In the genomic region with DNA sequence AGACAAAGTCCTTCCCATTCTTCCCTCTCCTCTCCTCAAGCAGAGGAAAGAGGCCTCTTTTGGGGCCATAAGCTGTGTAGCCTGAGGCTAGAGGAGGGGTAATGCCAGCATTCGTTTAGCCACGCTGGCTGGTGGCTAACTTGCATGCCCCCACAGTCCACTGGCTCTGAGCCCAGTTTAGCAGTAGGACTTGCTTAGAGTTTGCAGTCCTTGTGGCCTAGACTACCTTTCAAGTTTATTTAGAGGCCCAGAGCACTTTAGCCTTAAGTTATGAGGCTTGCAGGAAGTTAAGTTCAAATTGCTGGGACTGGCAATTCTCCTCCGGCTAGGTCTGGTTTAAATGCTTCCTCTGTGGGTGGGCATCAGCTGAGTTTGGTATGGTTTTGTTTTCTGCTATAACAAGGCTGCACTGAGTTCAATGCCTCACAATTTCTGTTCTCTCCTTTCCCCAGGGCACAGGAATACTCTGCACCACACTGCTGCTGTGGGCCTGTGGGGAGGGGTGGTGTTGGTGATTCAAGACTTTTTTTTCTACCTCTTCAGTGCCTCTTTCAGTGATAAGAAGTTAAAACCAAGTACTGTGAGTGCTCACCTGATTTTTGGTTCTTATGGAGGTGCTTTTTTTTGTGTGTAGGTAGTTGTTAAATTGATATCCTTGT, we compare ENCODE assay signal across 17 cellular contexts.
DNase-seq lines count a peak whose midpoint lies in the region; ATAC-seq, FAIRE-seq and TF ChIP-seq lines count a peak whose summit lies in the region.
"Had no signal": no experiment of that assay in that cellular context is flagged by ENCODE, and none has a peak within 500 bp of the region (broad histone marks: within the 10 kb centered on the region; RNA-seq: fewer than 3 reads in every experiment).

No MANE protein-coding gene starts in this region.

- POLR2A ChIA-PET in H1 (lab: Charles Lee; ENCODE audit: partially characterized antibody), result no interaction called here

- no peaks in the 10 kb centered on the region for H3K79me1 ChIP-seq in H9 (ENCODE audit: insufficient read depth, low read depth, low read length, poor library complexity, severe bottlenecking)
- H3K79me1 ChIP-seq in H1 (ENCODE audit: low read depth, low read length), result no peaks in the 10 kb centered on the region
- no peaks in the 10 kb centered on the region for H3K79me1 ChIP-seq in mesendoderm (ENCODE audit: low read length)

- H2BK20ac ChIP-seq in H9 (ENCODE audit: low read depth, low read length, poor library complexity, severe bottlenecking) (no peak overlapping the region), H1 (ENCODE audit: low read length) (no peak overlapping the region)

- no peak overlapping the region for H2AFZ ChIP-seq in H9 (ENCODE audit: low read length)
- H2AFZ ChIP-seq in H1 (ENCODE audit: low read length), result peak overlapping the region; percentile 50

- peak; percentile 13 for DNase-seq in DMS79 treated with DMSO at 0.1 percent for 48 hours (lab: John Stamatoyannopoulos, UW)
- no peak for DNase-seq in H9
- peak; percentile 52 for DNase-seq in RPMI7951 (ENCODE audit: low read depth)
- DNase-seq in H1 (ENCODE audit: low read depth in 1 of 2, low spot score in 2 of 2), result no peak
- DNase-seq in activated T-helper 2 cell treated with anti-CD3 and anti-CD28 coated beads, Interferon-gamma antibody, Interleukin-2, Interleukin-4, amounts not matched to agents 10 μg/mL and 5 μg/mL and 100 μg/mL, durations not matched to agents 14 hours and 24 hours and 36 hours (ENCODE audit: low spot score), result no peak
- no peak for DNase-seq in mesendoderm
- no peak for DNase-seq in activated T-cell treated with anti-CD3 and anti-CD28 coated beads, Interleukin-2, amount 50 U/mL, for 1 hour
- DNase-seq: 8988T; AML-193; Caco-2; CD8-positive, alpha-beta memory T cell; H7; IMR-90 had no signal

- H3K18ac ChIP-seq in H9 (ENCODE audit: insufficient read length, low read depth, low read length) (no peak overlapping the region), H1 (ENCODE audit: extremely low read depth, low read length) (no peak overlapping the region), mesendoderm (ENCODE audit: low read length) (no peak overlapping the region)

- no peak for TF ChIP-seq RAD21 in H1 (IDR thresholded peaks at IDR 0.05 in 1 of 2, conservative IDR thresholded peaks at IDR 0.05 in 1 of 2; ENCODE audit: low read depth in 2 of 2, low read length in 2 of 2)

- no peak overlapping the region; a peak in 1 of 7 replicates for H3K27ac Mint-ChIP-seq in H9
- H3K27ac Mint-ChIP-seq in activated T-helper 2 cell treated with anti-CD3 and anti-CD28 coated beads, Interferon-gamma antibody, Interleukin-2, Interleukin-4, amounts not matched to agents 10 μg/mL and 5 μg/mL and 100 μg/mL, durations not matched to agents 14 hours and 24 hours and 36 hours, result no peak overlapping the region
- H3K27ac Mint-ChIP-seq: CD8-positive, alpha-beta memory T cell had no signal

- no peak overlapping the region for H2BK120ac ChIP-seq in H9 (ENCODE audit: low read depth, low read length, poor library complexity, severe bottlenecking)
- H2BK120ac ChIP-seq in H1 (replicated peaks; ENCODE audit: low read depth, low read length), result no peak overlapping the region
- no peak overlapping the region for H2BK120ac ChIP-seq in mesendoderm (ENCODE audit: low read depth, low read length)

- H3K4me3 ChIP-seq in H1 (ENCODE audit: extremely low read depth in 1 of 4, insufficient read depth in 2 of 4, low read depth in 3 of 4, low read length in 4 of 4) (no peak overlapping the region), mesendoderm (ENCODE audit: low read length) (no peak overlapping the region)
- H3K4me3 ChIP-seq: BLaER1 had no signal

- no peak overlapping the region for H2BK15ac ChIP-seq in H9 (ENCODE audit: low read depth, low read length)
- no peak overlapping the region for H2BK15ac ChIP-seq in H1 (ENCODE audit: low read length)
- no peak overlapping the region for H2BK15ac ChIP-seq in mesendoderm (replicated peaks; ENCODE audit: low read depth)

- H3K4me2 ChIP-seq in H9 (ENCODE audit: insufficient read depth, insufficient read length, low read length) (no peak overlapping the region), H1 (ENCODE audit: insufficient read depth in 1 of 2, low read depth in 2 of 2, low read length in 2 of 2) (no peak overlapping the region), mesendoderm (ENCODE audit: low read length) (no peak overlapping the region)
- H3K4me2 ChIP-seq: BLaER1 had no signal

- H4K91ac ChIP-seq in H9 (ENCODE audit: insufficient read length, low read depth, low read length) (no peak overlapping the region), H1 (replicated peaks; ENCODE audit: insufficient read length, low read length) (no peak overlapping the region)

- H3K27ac ChIP-seq in H9 (ENCODE audit: insufficient read length, low read depth, low read length) (no peak overlapping the region), H1 (ENCODE audit: low read depth, low read length) (no peak overlapping the region), mesendoderm (ENCODE audit: low read depth, low read length) (no peak overlapping the region)
- H3K27ac ChIP-seq: BLaER1 had no signal

- no peak for TF ChIP-seq CTCF in H9 (conservative IDR thresholded peaks at IDR 0.05)
- TF ChIP-seq CTCF in H1 (IDR thresholded peaks at IDR 0.05; ENCODE audit: control extremely low read depth in 1 of 3, insufficient read depth in 1 of 3, low read depth in 1 of 3, low read length in 3 of 3), result no peak

- H3K56ac ChIP-seq in H9 (ENCODE audit: insufficient read length, low read depth, low read length) (no peak overlapping the region), H1 (replicated peaks; ENCODE audit: insufficient read length, low read depth, low read length) (no peak overlapping the region), mesendoderm (ENCODE audit: low read length) (no peak overlapping the region)

- H3K36me3 ChIP-seq in H1 (ENCODE audit: control insufficient read depth in 2 of 4, insufficient read depth in 4 of 4, low read length in 3 of 4) (no peaks in the 10 kb centered on the region), mesendoderm (ENCODE audit: control insufficient read depth, insufficient read depth, low read length) (no peaks in the 10 kb centered on the region)
- H3K36me3 ChIP-seq: BLaER1 had no signal

- H3K27me3 ChIP-seq in H9 (ENCODE audit: insufficient read depth, low read length) (no peaks in the 10 kb centered on the region), H1 (replicated peaks in 1 of 4; ENCODE audit: control insufficient read depth in 3 of 4, extremely low read depth in 1 of 4, insufficient read depth in 3 of 4, low read length in 3 of 4) (no peaks in the 10 kb centered on the region), mesendoderm (ENCODE audit: insufficient read depth, low read length, poor library complexity) (no peaks in the 10 kb centered on the region)
- H3K27me3 ChIP-seq: BLaER1 had no signal

- intact Hi-C loops in activated T-helper 2 cell treated with anti-CD3 and anti-CD28 coated beads, Interferon-gamma antibody, Interleukin-2, Interleukin-4, amounts not matched to agents 10 μg/mL and 5 μg/mL and 100 μg/mL, durations not matched to agents 14 hours and 24 hours and 36 hours (cut with micrococcal nuclease), result no loop called here

- H4K20me1 ChIP-seq in H9 (ENCODE audit: control insufficient read depth, insufficient read depth, insufficient read length) (no peaks in the 10 kb centered on the region), H1 (replicated peaks in 1 of 2; ENCODE audit: control insufficient read depth in 1 of 2, insufficient read depth in 2 of 2, low read length in 2 of 2) (no peaks in the 10 kb centered on the region)
- H4K20me1 ChIP-seq: BLaER1 had no signal

- H4K8ac ChIP-seq in H9 (replicated peaks; ENCODE audit: insufficient read length, low read depth, low read length) (no peak overlapping the region), H1 (ENCODE audit: extremely low read depth, insufficient read depth, low read length) (no peak overlapping the region), mesendoderm (ENCODE audit: low read depth, low read length) (no peak overlapping the region)

- H3T11ph ChIP-seq in H9 (ENCODE audit: low read length), result no peak overlapping the region

- no peak for FAIRE-seq in H1 (lab: Jason Lieb, UNC)
- FAIRE-seq: G401.6, GM12891 had no signal

- H3K27me3 Mint-ChIP-seq in H9 (ENCODE audit: low read depth), result no peaks in the 10 kb centered on the region
- no peaks in the 10 kb centered on the region for H3K27me3 Mint-ChIP-seq in activated T-helper 2 cell treated with anti-CD3 and anti-CD28 coated beads, Interferon-gamma antibody, Interleukin-2, Interleukin-4, amounts not matched to agents 10 μg/mL and 5 μg/mL and 100 μg/mL, durations not matched to agents 14 hours and 24 hours and 36 hours (ENCODE audit: low read depth)

- no peak for TF ChIP-seq EP300 in H1 (IDR thresholded peaks at IDR 0.05; ENCODE audit: borderline replicate concordance in 1 of 2, low read depth in 2 of 2, low read length in 2 of 2)

- H3K9ac ChIP-seq in H9 (ENCODE audit: extremely low read depth, insufficient read length, low read length) (no peak overlapping the region), H1 (replicated peaks in 1 of 4; ENCODE audit: extremely low read depth in 1 of 4, low read depth in 3 of 4, low read length in 3 of 4) (no peak overlapping the region), mesendoderm (ENCODE audit: low read length) (no peak overlapping the region)
- H3K9ac ChIP-seq: BLaER1 had no signal

- H3K23me2 ChIP-seq in H9 (ENCODE audit: insufficient read length, low read depth, low read length, poor library complexity, severe bottlenecking) (no peaks in the 10 kb centered on the region), H1 (ENCODE audit: low read depth, low read length) (no peaks in the 10 kb centered on the region)

- no peak overlapping the region for H3K4me3 Mint-ChIP-seq in H9
- H3K4me3 Mint-ChIP-seq in activated T-helper 2 cell treated with anti-CD3 and anti-CD28 coated beads, Interferon-gamma antibody, Interleukin-2, Interleukin-4, amounts not matched to agents 10 μg/mL and 5 μg/mL and 100 μg/mL, durations not matched to agents 14 hours and 24 hours and 36 hours (ENCODE audit: low read depth), result no peak overlapping the region
- H3K4me3 Mint-ChIP-seq: CD8-positive, alpha-beta memory T cell had no signal

- no peaks in the 10 kb centered on the region for H3K79me2 ChIP-seq in H9 (ENCODE audit: insufficient read depth, low read length)
- H3K79me2 ChIP-seq in H1 (ENCODE audit: control insufficient read depth in 1 of 2, insufficient read depth in 2 of 2, low read length in 2 of 2), result no peaks in the 10 kb centered on the region
- no peaks in the 10 kb centered on the region for H3K79me2 ChIP-seq in mesendoderm (ENCODE audit: control insufficient read depth, insufficient read depth, low read length)

- CTCF ChIA-PET in H1 (lab: Charles Lee; ENCODE audit: partially characterized antibody), result interaction anchor here (0.6 kb wide), 1 partner anchor 34 kb away, joined by 3 read pairs; no protein-coding TSS in a partner anchor

- no peaks in the 10 kb centered on the region for H3K4me1 ChIP-seq in H9 (ENCODE audit: insufficient read depth, low read length)
- 0 out of 7 replicates have a peak, but pooled peaks cover 0 to 3% (median 0%) of the 10 kb centered on the region in 4 experiments for H3K4me1 ChIP-seq in H1 (replicated peaks in 1 of 4; ENCODE audit: control insufficient read depth in 3 of 4, insufficient read depth in 4 of 4, low read length in 3 of 4)
- no peaks in the 10 kb centered on the region for H3K4me1 ChIP-seq in mesendoderm (ENCODE audit: control insufficient read depth, low read depth, low read length)
- H3K4me1 ChIP-seq: BLaER1, Caco-2 had no signal

- ATAC-seq in HG02623 (IDR thresholded peaks at IDR 0.05; ENCODE audit: unreplicated experiment), result no peak

- peaks cover 7 to 12% of the 10 kb centered on the region in 2 experiments for H3K4me1 Mint-ChIP-seq in H9
- no peaks in the 10 kb centered on the region for H3K4me1 Mint-ChIP-seq in activated T-helper 2 cell treated with anti-CD3 and anti-CD28 coated beads, Interferon-gamma antibody, Interleukin-2, Interleukin-4, amounts not matched to agents 10 μg/mL and 5 μg/mL and 100 μg/mL, durations not matched to agents 14 hours and 24 hours and 36 hours (ENCODE audit: low read depth)
- H3K4me1 Mint-ChIP-seq: CD8-positive, alpha-beta memory T cell had no signal

- no peak overlapping the region for H3K4ac ChIP-seq in H9 (ENCODE audit: low read depth, low read length)
- H3K4ac ChIP-seq in H1 (replicated peaks; ENCODE audit: insufficient read length, low read depth, low read length), result no peak overlapping the region
- no peak overlapping the region for H3K4ac ChIP-seq in mesendoderm (ENCODE audit: low read depth, low read length)

- H2BK12ac ChIP-seq in H9 (ENCODE audit: insufficient read length, low read depth, low read length), result no peak overlapping the region
- H2BK12ac ChIP-seq in H1 (ENCODE audit: low read depth, low read length), result peak overlapping the region; percentile 11; the same call in 1 of the 2 replicates

- H3K23ac ChIP-seq in H9 (ENCODE audit: insufficient read length, low read depth, low read length) (no peak overlapping the region), H1 (ENCODE audit: insufficient read length) (no peak overlapping the region), mesendoderm (ENCODE audit: low read length) (no peak overlapping the region)

- H2AK5ac ChIP-seq in H9 (ENCODE audit: insufficient read length, low read length) (no peak overlapping the region), H1 (ENCODE audit: low read depth, low read length) (no peak overlapping the region), mesendoderm (ENCODE audit: low read length) (no peak overlapping the region)

- WGBS in H9 (ENCODE audit: extremely low coverage, insufficient read length, low lambda C conversion rate), result no CpG with 5 or more reads among the region's 3 CpGs
- WGBS in H1 (ENCODE audit: extremely low coverage in 1 of 2, insufficient coverage in 1 of 2, insufficient read length in 1 of 2, insufficient replicate concordance in 2 of 2, low coverage in 1 of 2, low lambda C conversion rate in 2 of 2, missing lambda C conversion rate in 1 of 2), 2 experiments, result 88% methylated on average over 3 of the region's 3 CpGs; no CpG with 5 or more reads in 1 of the 2 experiments
- no CpG with 5 or more reads among the region's 3 CpGs for WGBS in mesendoderm (ENCODE audit: extremely low coverage, insufficient coverage, low lambda C conversion rate)

- TF ChIP-seq POLR2A in H1 (IDR thresholded peaks at IDR 0.05; ENCODE audit: control extremely low read depth in 1 of 2, low read depth in 2 of 2, low read length in 2 of 2), result no peak

- H3K14ac ChIP-seq in H9 (ENCODE audit: insufficient read depth, low read length) (peak overlapping the region; percentile 29; the same call in 1 of the 2 replicates), H1 (ENCODE audit: insufficient read length) (no peak overlapping the region)

- H2BK5ac ChIP-seq in H9 (ENCODE audit: insufficient read length, low read length) (no peak overlapping the region), H1 (ENCODE audit: low read depth, low read length) (no peak overlapping the region), mesendoderm (ENCODE audit: low read length) (no peak overlapping the region)

- no peaks in the 10 kb centered on the region for H3K9me3 ChIP-seq in H9 (ENCODE audit: control insufficient read depth, low read depth, low read length)
- no peaks in the 10 kb centered on the region; a peak in 1 of 4 replicates for H3K9me3 ChIP-seq in H1 (ENCODE audit: insufficient read depth in 2 of 2, low read depth in 1 of 2, low read length in 1 of 2)
- H3K9me3 ChIP-seq: BLaER1 had no signal

- H3K36me3 Mint-ChIP-seq in H9 (ENCODE audit: insufficient read depth in 1 of 3, low read depth in 3 of 3), result no peaks in the 10 kb centered on the region
- no peaks in the 10 kb centered on the region for H3K36me3 Mint-ChIP-seq in activated T-helper 2 cell treated with anti-CD3 and anti-CD28 coated beads, Interferon-gamma antibody, Interleukin-2, Interleukin-4, amounts not matched to agents 10 μg/mL and 5 μg/mL and 100 μg/mL, durations not matched to agents 14 hours and 24 hours and 36 hours (ENCODE audit: low read depth)
- H3K36me3 Mint-ChIP-seq: CD8-positive, alpha-beta memory T cell had no signal

- peaks cover 0 to 2% of the 10 kb centered on the region in 2 experiments; a peak in 2 of 5 replicates for H3K9me3 Mint-ChIP-seq in H9
- H3K9me3 Mint-ChIP-seq in activated T-helper 2 cell treated with anti-CD3 and anti-CD28 coated beads, Interferon-gamma antibody, Interleukin-2, Interleukin-4, amounts not matched to agents 10 μg/mL and 5 μg/mL and 100 μg/mL, durations not matched to agents 14 hours and 24 hours and 36 hours, result no peaks in the 10 kb centered on the region

- H4K5ac ChIP-seq in H9 (ENCODE audit: insufficient read length, low read depth, low read length) (no peak overlapping the region), H1 (ENCODE audit: insufficient read length, low read depth, low read length) (no peak overlapping the region), mesendoderm (ENCODE audit: low read length) (no peak overlapping the region)

Comparison
In these comparisons a context has a peak if more than half of its experiments do, and no peak if none do; other contexts are left out.
1. DNase-seq: peak in DMS79 treated with DMSO at 0.1 percent for 48 hours (single experiment) and RPMI7951 (single experiment); none in H9 (single experiment), H1 (0 of 2), activated T-helper 2 cell treated with anti-CD3 and anti-CD28 coated beads, Interferon-gamma antibody, Interleukin-2, Interleukin-4, amounts not matched to agents 10 μg/mL and 5 μg/mL and 100 μg/mL, durations not matched to agents 14 hours and 24 hours and 36 hours (single experiment), mesendoderm (single experiment) and activated T-cell treated with anti-CD3 and anti-CD28 coated beads, Interleukin-2, amount 50 U/mL, for 1 hour (single experiment).